ENCODE assay signal across 1 cellular context in genomic region chr5:96896285-96896711, GRCh38.
TF ChIP-seq lines count a peak whose summit lies in the region.

No MANE protein-coding gene starts in this region.

TF ChIP-seq in HepG2, 621 proteins besides CTCF, POLR2A, EP300 and RAD21:
- TF ChIP-seq ZNF232 (CRISPR knock-in tag; IDR thresholded peaks at IDR 0.05; ENCODE audit: borderline replicate concordance) (no peak), XRCC5 (optimal IDR thresholded peaks at IDR 0.05; ENCODE audit: low read length) (no peak), ERF (CRISPR knock-in tag; IDR thresholded peaks at IDR 0.05) (no peak)
TF ChIP-seq in HepG2: peak in this region for 0.
